In genomic region chr16:88705076-88705684, GRCh38 we compare ENCODE assay signal across 6 cellular contexts. TPM values are rescaled to one million over a fixed set of nuclear protein-coding genes. Genes with fewer than 3 reads are reported as not detected.
DNase-seq lines count a peak whose midpoint lies in the region; ATAC-seq and TF ChIP-seq lines count a peak whose summit lies in the region.

No MANE protein-coding gene starts in this region.

- peak overlapping the region; percentile 92 to 93 for H3K4me3 ChIP-seq in left lung

- peaks cover 0 to 13% of the 10 kb centered on the region in 2 donors for H3K36me3 ChIP-seq in left lung

- no peaks in the 10 kb centered on the region for H3K9me3 ChIP-seq in left lung

- ATAC-seq in left lung: peak; percentile 6
- ATAC-seq in GM21619 (IDR thresholded peaks at IDR 0.05; ENCODE audit: unreplicated experiment): no peak

- no peak for TF ChIP-seq CTCF in left lung (IDR thresholded peaks at IDR 0.05)

- peak overlapping the region; percentile 86 to 91 for H3K27ac ChIP-seq in left lung

- intact Hi-C loops in left lung (cut with DNase I): no loop called here
- intact Hi-C loops in posterior cingulate gyrus (cut with DNase I): no loop called here

- H3K4me1 ChIP-seq in left lung: peaks cover 43 to 72% of the 10 kb centered on the region in 2 donors

- peak; percentile 40 for DNase-seq in HPDE6-E6E7 (ENCODE audit: extremely low spot score)
- DNase-seq in activated T-cell treated with anti-CD3 and anti-CD28 coated beads, Interleukin-2, amount 50 U/mL, for 48 hours: peak; percentile 47 to 52
- DNase-seq in left lung: no peak
- no peak for DNase-seq in SHP77 treated with DMSO at 0.1 percent for 48 hours (lab: John Stamatoyannopoulos, UW)
- DNase-seq in posterior cingulate gyrus: no peak

- no peaks in the 10 kb centered on the region for H3K27me3 ChIP-seq in left lung

RNA-seq across cellular contexts. Expression of gene RNF166, which starts 1.0 kb away (rescaled TPM):
- total RNA-seq in left lung: 10 to 100 TPM; 28.4 to 54.0 TPM

RNA-seq across cellular contexts. Expression of gene CTU2, which starts 1.1 kb away (rescaled TPM):
- 10 to 100 TPM; 15.4 to 19.8 TPM for total RNA-seq in left lung

RNA-seq across cellular contexts. Expression of gene SNAI3, which starts 18.9 kb away (rescaled TPM):
- 1 to 10 TPM; 1.9 to 2.3 TPM for total RNA-seq in left lung

RNA-seq across cellular contexts. Expression of gene MVD, which starts 42.3 kb away (rescaled TPM):
- 100 to 1,000 TPM in 1 of 2 donors, 10 to 100 TPM in 1; 66.3 to 154 TPM for total RNA-seq in left lung

RNA-seq across cellular contexts. Expression of gene CYBA, which starts 54.3 kb away (rescaled TPM):
- total RNA-seq in left lung: 100 to 1,000 TPM; 243 to 396 TPM

Comparison
In these comparisons a context has a peak if more than half of its experiments do, and no peak if none do; other contexts are left out.
1. DNase-seq: peak in HPDE6-E6E7 (single experiment) and activated T-cell treated with anti-CD3 and anti-CD28 coated beads, Interleukin-2, amount 50 U/mL, for 48 hours (2 of 2); none in left lung (0 of 2), SHP77 treated with DMSO at 0.1 percent for 48 hours (single experiment) and posterior cingulate gyrus (0 of 10).